In genomic region chr1:23904748-23905357, GRCh38 we compare ENCODE assay signal across 1 cellular context.
A peak's percentile ranks its signal among the peaks of the same experiment; 100 is the strongest.
TF ChIP-seq lines count a peak whose summit lies in the region.

No MANE protein-coding gene starts in this region.

TF ChIP-seq in K562, 482 proteins besides CTCF, POLR2A, EP300 and RAD21:
- no peak for TF ChIP-seq CEBPG (CRISPR knock-in tag; IDR thresholded peaks at IDR 0.05)
- TF ChIP-seq CEBPG (tag; conservative IDR thresholded peaks at IDR 0.05 in 1 of 2, IDR thresholded peaks at IDR 0.05 in 1 of 2) = peak in 1 of 2 experiments; percentile 40; a peak in 1 of 4 replicates
- TF ChIP-seq, protein P1, sequence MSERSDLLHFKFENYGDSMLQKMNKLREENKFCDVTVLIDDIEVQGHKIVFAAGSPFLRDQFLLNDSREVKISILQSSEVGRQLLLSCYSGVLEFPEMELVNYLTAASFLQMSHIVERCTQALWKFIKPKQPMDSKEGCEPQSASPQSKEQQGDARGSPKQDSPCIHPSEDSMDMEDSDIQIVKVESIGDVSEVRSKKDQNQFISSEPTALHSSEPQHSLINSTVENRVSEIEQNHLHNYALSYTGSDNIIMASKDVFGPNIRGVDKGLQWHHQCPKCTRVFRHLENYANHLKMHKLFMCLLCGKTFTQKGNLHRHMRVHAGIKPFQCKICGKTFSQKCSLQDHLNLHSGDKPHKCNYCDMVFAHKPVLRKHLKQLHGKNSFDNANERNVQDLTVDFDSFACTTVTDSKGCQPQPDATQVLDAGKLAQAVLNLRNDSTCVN (CRISPR knock-in tag; IDR thresholded peaks at IDR 0.05) = no peak
- 0 out of 2 replicates have a peak, but pooled peaks have one; percentile 11 for TF ChIP-seq L3MBTL2 (IDR thresholded peaks at IDR 0.05)
- TF ChIP-seq ZNF57 (CRISPR knock-in tag; IDR thresholded peaks at IDR 0.05) = no peak
- TF ChIP-seq, protein P2, sequence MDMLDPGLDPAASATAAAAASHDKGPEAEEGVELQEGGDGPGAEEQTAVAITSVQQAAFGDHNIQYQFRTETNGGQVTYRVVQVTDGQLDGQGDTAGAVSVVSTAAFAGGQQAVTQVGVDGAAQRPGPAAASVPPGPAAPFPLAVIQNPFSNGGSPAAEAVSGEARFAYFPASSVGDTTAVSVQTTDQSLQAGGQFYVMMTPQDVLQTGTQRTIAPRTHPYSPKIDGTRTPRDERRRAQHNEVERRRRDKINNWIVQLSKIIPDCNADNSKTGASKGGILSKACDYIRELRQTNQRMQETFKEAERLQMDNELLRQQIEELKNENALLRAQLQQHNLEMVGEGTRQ (CRISPR knock-in tag; IDR thresholded peaks at IDR 0.05) = 0 out of 2 replicates have a peak, but pooled peaks have one; percentile 23
- TF ChIP-seq BRD4 (IDR thresholded peaks at IDR 0.05) = no peak
- TF ChIP-seq MYC (IDR thresholded peaks at IDR 0.05; ENCODE audit: low read depth, low read length) = 0 out of 2 replicates have a peak, but pooled peaks have one; percentile 16
- no peak for TF ChIP-seq MYC (CRISPR knock-in tag; IDR thresholded peaks at IDR 0.05; ENCODE audit: borderline replicate concordance, low read depth)
- TF ChIP-seq ZNF586 (CRISPR knock-in tag; conservative IDR thresholded peaks at IDR 0.05) = no peak
- no peak for TF ChIP-seq NR3C1 (CRISPR knock-in tag; IDR thresholded peaks at IDR 0.05)
